ENCODE assay signal across 3 cellular contexts in the genomic region with DNA sequence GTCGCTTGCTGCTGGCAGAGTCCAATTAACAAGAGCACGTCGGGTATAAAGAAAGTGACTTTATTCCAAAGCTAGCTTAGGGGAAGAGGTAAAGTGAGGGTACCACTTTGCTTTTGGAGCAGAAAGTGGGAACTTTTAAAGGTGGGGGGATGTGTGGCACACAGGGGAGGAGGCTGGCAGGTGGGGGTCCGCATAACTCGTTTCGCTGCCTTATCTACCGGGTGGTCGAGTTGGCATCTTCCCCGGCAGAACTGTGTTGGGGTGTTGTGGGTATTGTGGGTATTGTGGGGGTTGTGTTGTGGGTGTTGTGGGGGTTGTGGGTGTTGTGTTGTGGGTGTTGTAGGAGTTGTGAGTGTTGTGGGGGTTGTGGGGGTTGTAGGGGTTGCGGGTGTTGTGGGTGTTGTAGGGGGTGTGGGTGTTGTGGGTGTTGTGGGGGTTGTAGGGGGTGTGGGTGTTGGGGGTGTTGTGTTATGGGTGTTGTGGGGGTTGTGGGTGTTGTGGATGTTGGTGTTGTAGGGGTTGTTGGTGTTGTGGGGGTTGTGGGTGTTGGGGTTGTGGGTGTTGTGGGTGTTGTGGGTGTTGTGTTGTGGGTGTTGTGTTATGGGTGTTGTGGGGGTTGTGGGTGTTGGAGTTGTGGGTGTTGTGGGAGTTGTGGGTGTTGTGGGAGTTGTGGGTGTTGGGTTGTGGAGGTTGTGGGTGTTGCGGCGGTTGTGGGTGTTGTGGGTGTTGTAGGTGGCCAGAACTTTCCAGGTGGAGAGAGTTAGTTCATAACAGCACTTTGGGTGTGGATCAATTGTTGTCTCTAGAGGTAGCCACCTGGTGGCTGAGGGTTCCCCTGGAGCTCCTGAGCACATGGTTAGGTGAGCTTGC.
A peak's percentile ranks its signal among the peaks of the same experiment; 100 is the strongest.
TF ChIP-seq lines count a peak whose summit lies in the region.

No MANE protein-coding gene starts in this region.

TF ChIP-seq in HCT116, 20 proteins besides CTCF, POLR2A, EP300 and RAD21:
- TF ChIP-seq, protein P1, sequence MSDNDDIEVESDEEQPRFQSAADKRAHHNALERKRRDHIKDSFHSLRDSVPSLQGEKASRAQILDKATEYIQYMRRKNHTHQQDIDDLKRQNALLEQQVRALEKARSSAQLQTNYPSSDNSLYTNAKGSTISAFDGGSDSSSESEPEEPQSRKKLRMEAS (IDR thresholded peaks at IDR 0.05), result peak; percentile 33; the same call in 1 of the 2 replicates
- TF ChIP-seq, protein P2, sequence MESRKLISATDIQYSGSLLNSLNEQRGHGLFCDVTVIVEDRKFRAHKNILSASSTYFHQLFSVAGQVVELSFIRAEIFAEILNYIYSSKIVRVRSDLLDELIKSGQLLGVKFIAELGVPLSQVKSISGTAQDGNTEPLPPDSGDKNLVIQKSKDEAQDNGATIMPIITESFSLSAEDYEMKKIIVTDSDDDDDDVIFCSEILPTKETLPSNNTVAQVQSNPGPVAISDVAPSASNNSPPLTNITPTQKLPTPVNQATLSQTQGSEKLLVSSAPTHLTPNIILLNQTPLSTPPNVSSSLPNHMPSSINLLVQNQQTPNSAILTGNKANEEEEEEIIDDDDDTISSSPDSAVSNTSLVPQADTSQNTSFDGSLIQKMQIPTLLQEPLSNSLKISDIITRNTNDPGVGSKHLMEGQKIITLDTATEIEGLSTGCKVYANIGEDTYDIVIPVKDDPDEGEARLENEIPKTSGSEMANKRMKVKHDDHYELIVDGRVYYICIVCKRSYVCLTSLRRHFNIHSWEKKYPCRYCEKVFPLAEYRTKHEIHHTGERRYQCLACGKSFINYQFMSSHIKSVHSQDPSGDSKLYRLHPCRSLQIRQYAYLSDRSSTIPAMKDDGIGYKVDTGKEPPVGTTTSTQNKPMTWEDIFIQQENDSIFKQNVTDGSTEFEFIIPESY (IDR thresholded peaks at IDR 0.05; ENCODE audit: extremely low read depth, insufficient replicate concordance, low read length), result no peak

TF ChIP-seq in WTC11, 78 proteins besides CTCF, POLR2A, EP300 and RAD21:
- no peak for TF ChIP-seq ELF4 (CRISPR knock-in tag; IDR thresholded peaks at IDR 0.05; ENCODE audit: low read depth)

TF ChIP-seq in H1, 55 proteins besides CTCF, POLR2A, EP300 and RAD21:
- TF ChIP-seq FOSL1 (IDR thresholded peaks at IDR 0.05; ENCODE audit: insufficient read depth, low read depth, low read length), result no peak
- TF ChIP-seq, protein P1 (IDR thresholded peaks at IDR 0.05), result 0 out of 2 replicates have a peak, but pooled peaks have one; percentile 33
